14 cellular contexts compared by ENCODE assay signal in genomic region chr13:21318891-21319532, GRCh38.
DNase-seq lines count a peak whose midpoint lies in the region; ATAC-seq and TF ChIP-seq lines count a peak whose summit lies in the region.
"Had no signal": no experiment of that assay in that cellular context is flagged by ENCODE, and none has a peak within 500 bp of the region (broad histone marks: within the 10 kb centered on the region; RNA-seq: fewer than 3 reads in every experiment).

No MANE protein-coding gene starts in this region.

- CTCF ChIA-PET in activated CD4-positive, alpha-beta T cell treated with anti-CD3 and anti-CD28 coated beads, Interleukin-2, amount 10 ng/mL, durations not matched to agents 7 days and 5 days (lab: Charles Lee), result no interaction called here

- DNase-seq in activated CD4-positive, alpha-beta T cell treated with anti-CD3 and anti-CD28 coated beads, Interleukin-2, amount 10 ng/mL, durations not matched to agents 7 days and 5 days, result no peak
- DNase-seq in activated CD4-positive, alpha-beta T cell treated with anti-CD3 and anti-CD28 coated beads, Interleukin-2, amount 10 ng/mL, durations not matched to agents 24 days and 14 days, result no peak
- DNase-seq in cardiac fibroblast (ENCODE audit: low read depth in 2 of 2) (no peak), kidney epithelial cell (ENCODE audit: low read depth) (no peak), thoracic aorta (ENCODE audit: low spot score) (no peak), GM13976 (ENCODE audit: low spot score) (no peak), mesendoderm (no peak)
- no peak for DNase-seq in activated CD8-positive, alpha-beta memory T cell treated with anti-CD3 and anti-CD28 coated beads, Interleukin-2, amount 50 U/mL, for 48 hours
- DNase-seq: 8988T; naive thymus-derived CD4-positive, alpha-beta T cell; NCI-H1105; NCI-H510A; T-helper 17 cell had no signal

- peaks cover 8% of the 10 kb centered on the region for H3K4me1 Mint-ChIP-seq in activated CD4-positive, alpha-beta T cell treated with anti-CD3 and anti-CD28 coated beads, Interleukin-2, amount 10 ng/mL, durations not matched to agents 7 days and 5 days
- peaks cover 11% of the 10 kb centered on the region for H3K4me1 Mint-ChIP-seq in activated CD4-positive, alpha-beta T cell treated with anti-CD3 and anti-CD28 coated beads, Interleukin-2, amount 10 ng/mL, durations not matched to agents 24 days and 14 days
- H3K4me1 Mint-ChIP-seq: IgD-negative memory B cell, T-helper 17 cell had no signal

- H3K9me3 ChIP-seq in thoracic aorta, result no peaks in the 10 kb centered on the region

- H3K36me3 ChIP-seq in kidney epithelial cell (ENCODE audit: control insufficient read depth, insufficient read depth, low read length), result no peaks in the 10 kb centered on the region
- no peaks in the 10 kb centered on the region for H3K36me3 ChIP-seq in thoracic aorta
- H3K36me3 ChIP-seq in mesendoderm (ENCODE audit: control insufficient read depth, insufficient read depth, low read length), result no peaks in the 10 kb centered on the region

- in situ Hi-C loops in GM13976 (cut with MboI; ENCODE audit: low sequenced_read_pairs, unreplicated experiment), result no loop called here

- H3K9me3 Mint-ChIP-seq in activated CD4-positive, alpha-beta T cell treated with anti-CD3 and anti-CD28 coated beads, Interleukin-2, amount 10 ng/mL, durations not matched to agents 7 days and 5 days, result no peaks in the 10 kb centered on the region
- H3K9me3 Mint-ChIP-seq in activated CD4-positive, alpha-beta T cell treated with anti-CD3 and anti-CD28 coated beads, Interleukin-2, amount 10 ng/mL, durations not matched to agents 24 days and 14 days, result peaks cover 7% of the 10 kb centered on the region
- H3K9me3 Mint-ChIP-seq: IgD-negative memory B cell; naive thymus-derived CD4-positive, alpha-beta T cell had no signal

- no peak overlapping the region for H2BK120ac ChIP-seq in mesendoderm (ENCODE audit: low read depth, low read length)

- H3K4me3 ChIP-seq in cardiac fibroblast (replicated peaks in 1 of 2; ENCODE audit: low read depth in 2 of 2, low read length in 2 of 2) (peak overlapping the region; percentile 5 to 24), kidney epithelial cell (ENCODE audit: low read depth, low read length) (peak overlapping the region; percentile 31), thoracic aorta (peak overlapping the region; percentile 56), mesendoderm (ENCODE audit: low read length) (no peak overlapping the region)

- H3K79me1 ChIP-seq in mesendoderm (ENCODE audit: low read length), result no peaks in the 10 kb centered on the region

- intact Hi-C loops in activated CD4-positive, alpha-beta T cell treated with anti-CD3 and anti-CD28 coated beads, Interleukin-2, amount 10 ng/mL, durations not matched to agents 24 days and 14 days (cut with micrococcal nuclease), result no loop called here

- H2AK5ac ChIP-seq in mesendoderm (ENCODE audit: low read length), result no peak overlapping the region

- H3K79me2 ChIP-seq in mesendoderm (ENCODE audit: control insufficient read depth, insufficient read depth, low read length), result no peaks in the 10 kb centered on the region

- no peak overlapping the region for H3K56ac ChIP-seq in mesendoderm (ENCODE audit: low read length)

- POLR2A ChIA-PET in activated CD4-positive, alpha-beta T cell treated with anti-CD3 and anti-CD28 coated beads, Interleukin-2, amount 10 ng/mL, durations not matched to agents 7 days and 5 days (lab: Charles Lee), result no interaction called here

- no peak overlapping the region for H3K27ac Mint-ChIP-seq in activated CD4-positive, alpha-beta T cell treated with anti-CD3 and anti-CD28 coated beads, Interleukin-2, amount 10 ng/mL, durations not matched to agents 7 days and 5 days
- H3K27ac Mint-ChIP-seq in activated CD4-positive, alpha-beta T cell treated with anti-CD3 and anti-CD28 coated beads, Interleukin-2, amount 10 ng/mL, durations not matched to agents 24 days and 14 days, result no peak overlapping the region
- H3K27ac Mint-ChIP-seq: IgD-negative memory B cell; naive thymus-derived CD4-positive, alpha-beta T cell; T-helper 17 cell had no signal

- peak overlapping the region; percentile 5 for H3K4me3 Mint-ChIP-seq in activated CD4-positive, alpha-beta T cell treated with anti-CD3 and anti-CD28 coated beads, Interleukin-2, amount 10 ng/mL, durations not matched to agents 7 days and 5 days
- no peak overlapping the region for H3K4me3 Mint-ChIP-seq in activated CD4-positive, alpha-beta T cell treated with anti-CD3 and anti-CD28 coated beads, Interleukin-2, amount 10 ng/mL, durations not matched to agents 24 days and 14 days
- H3K4me3 Mint-ChIP-seq: T-helper 17 cell had no signal

- H3K27me3 ChIP-seq in kidney epithelial cell (ENCODE audit: control insufficient read depth, insufficient read depth, low read length) (no peaks in the 10 kb centered on the region), thoracic aorta (replicated peaks; ENCODE audit: insufficient read depth) (no peaks in the 10 kb centered on the region), mesendoderm (ENCODE audit: insufficient read depth, low read length, poor library complexity) (no peaks in the 10 kb centered on the region)

- no peak overlapping the region for H3K4ac ChIP-seq in mesendoderm (ENCODE audit: low read depth, low read length)

- H2BK5ac ChIP-seq in mesendoderm (ENCODE audit: low read length), result no peak overlapping the region

- no CpG with 5 or more reads among the region's 50 CpGs for WGBS in mesendoderm (ENCODE audit: extremely low coverage, insufficient coverage, low lambda C conversion rate)

- H3K36me3 Mint-ChIP-seq in activated CD4-positive, alpha-beta T cell treated with anti-CD3 and anti-CD28 coated beads, Interleukin-2, amount 10 ng/mL, durations not matched to agents 7 days and 5 days (ENCODE audit: low read depth), result peaks cover 10% of the 10 kb centered on the region
- H3K36me3 Mint-ChIP-seq in activated CD4-positive, alpha-beta T cell treated with anti-CD3 and anti-CD28 coated beads, Interleukin-2, amount 10 ng/mL, durations not matched to agents 24 days and 14 days (ENCODE audit: low read depth), result peaks cover 14% of the 10 kb centered on the region

- no peak overlapping the region for H3K18ac ChIP-seq in mesendoderm (ENCODE audit: low read length)

- H2BK15ac ChIP-seq in mesendoderm (replicated peaks; ENCODE audit: low read depth), result no peak overlapping the region

- H3K27ac ChIP-seq in thoracic aorta (no peak overlapping the region), mesendoderm (ENCODE audit: low read depth, low read length) (no peak overlapping the region)

- H3K27me3 Mint-ChIP-seq in activated CD4-positive, alpha-beta T cell treated with anti-CD3 and anti-CD28 coated beads, Interleukin-2, amount 10 ng/mL, durations not matched to agents 7 days and 5 days, result no peaks in the 10 kb centered on the region
- H3K27me3 Mint-ChIP-seq in activated CD4-positive, alpha-beta T cell treated with anti-CD3 and anti-CD28 coated beads, Interleukin-2, amount 10 ng/mL, durations not matched to agents 24 days and 14 days, result no peaks in the 10 kb centered on the region
- H3K27me3 Mint-ChIP-seq: IgD-negative memory B cell; naive thymus-derived CD4-positive, alpha-beta T cell; T-helper 17 cell had no signal

- H3K4me1 ChIP-seq in thoracic aorta (ENCODE audit: control insufficient read depth in 1 of 2, low read depth in 2 of 2) (peaks cover 0 to 4% of the 10 kb centered on the region in 2 donors), mesendoderm (ENCODE audit: control insufficient read depth, low read depth, low read length) (no peaks in the 10 kb centered on the region)

- no peak overlapping the region for H3K4me2 ChIP-seq in mesendoderm (ENCODE audit: low read length)

- TF ChIP-seq CTCF in cardiac fibroblast (IDR thresholded peaks at IDR 0.05; ENCODE audit: low read depth, low read length) (no peak), kidney epithelial cell (IDR thresholded peaks at IDR 0.05; ENCODE audit: insufficient read depth, low read length, poor library complexity, severe bottlenecking) (no peak), thoracic aorta (IDR thresholded peaks at IDR 0.05) (no peak), GM13976 (IDR thresholded peaks at IDR 0.05; ENCODE audit: borderline replicate concordance, control extremely low read depth, extremely low read depth, insufficient read depth, missing control alignments) (no peak)

- no peak overlapping the region for H4K5ac ChIP-seq in mesendoderm (ENCODE audit: low read length)

- ATAC-seq in thoracic aorta (ENCODE audit: insufficient number of reproducible peaks, low FRiP score, low read depth), result no peak
- ATAC-seq: naive thymus-derived CD4-positive, alpha-beta T cell; T-helper 17 cell had no signal

- H3K9ac ChIP-seq in mesendoderm (ENCODE audit: low read length), result no peak overlapping the region

- no peak overlapping the region for H4K8ac ChIP-seq in mesendoderm (ENCODE audit: low read depth, low read length)

- H3K23ac ChIP-seq in mesendoderm (ENCODE audit: low read length), result no peak overlapping the region
